18 cellular contexts compared by ENCODE assay signal in genomic region chr10:119535310-119535709, GRCh38. TPM values are rescaled to one million over a fixed set of nuclear protein-coding genes. Genes with fewer than 3 reads are reported as not detected.
DNase-seq lines count a peak whose midpoint lies in the region; ATAC-seq and TF ChIP-seq lines count a peak whose summit lies in the region.
"Had no signal": no experiment of that assay in that cellular context is flagged by ENCODE, and none has a peak within 500 bp of the region (broad histone marks: within the 10 kb centered on the region; RNA-seq: fewer than 3 reads in every experiment).

No MANE protein-coding gene starts in this region.

- H3K4me3 Mint-ChIP-seq in activated CD4-positive, alpha-beta T cell treated with anti-CD3 and anti-CD28 coated beads for 36 hours, result peak overlapping the region; percentile 8

- H3K27me3 ChIP-seq in osteoblast (ENCODE audit: insufficient read depth, low read length) (no peaks in the 10 kb centered on the region), left lung (no peaks in the 10 kb centered on the region)
- H3K27me3 ChIP-seq: ovary, uterus had no signal

- H3K79me2 ChIP-seq in osteoblast (ENCODE audit: insufficient read depth, low read length), result peaks cover 67% of the 10 kb centered on the region

- H3K27ac ChIP-seq in osteoblast (ENCODE audit: low read depth, low read length), result no peak overlapping the region
- H3K27ac ChIP-seq in left lung, result no peak overlapping the region
- H3K27ac ChIP-seq: A549, HL-60, KMS-11, ovary, PC-9 had no signal

- H3K4me3 ChIP-seq in osteoblast (ENCODE audit: insufficient read depth, low read length) (no peak overlapping the region), left lung (no peak overlapping the region)
- H3K4me3 ChIP-seq: A549, ovary, PC-9, uterus had no signal

- H3K36me3 ChIP-seq in osteoblast (ENCODE audit: insufficient read depth, low read length) (no peaks in the 10 kb centered on the region), left lung (no peaks in the 10 kb centered on the region)
- H3K36me3 ChIP-seq: ovary, uterus had no signal

- H3K36me3 Mint-ChIP-seq in activated CD4-positive, alpha-beta T cell treated with anti-CD3 and anti-CD28 coated beads for 36 hours (ENCODE audit: low read depth), result peaks cover 45% of the 10 kb centered on the region
- H3K36me3 Mint-ChIP-seq in activated naive CD4-positive, alpha-beta T cell treated with anti-CD3 and anti-CD28 coated beads, Interleukin-2, amount 50 U/mL, for 72 hours, result peaks cover 17 to 28% of the 10 kb centered on the region in 2 donors

- H3K4me2 ChIP-seq in osteoblast (ENCODE audit: insufficient read depth, low read length), result no peak overlapping the region
- H3K4me2 ChIP-seq: A549, KMS-11, PC-9 had no signal

- no peaks in the 10 kb centered on the region for H3K9me3 Mint-ChIP-seq in activated CD4-positive, alpha-beta T cell treated with anti-CD3 and anti-CD28 coated beads for 36 hours (ENCODE audit: low read depth)
- H3K9me3 Mint-ChIP-seq in activated naive CD4-positive, alpha-beta T cell treated with anti-CD3 and anti-CD28 coated beads, Interleukin-2, amount 50 U/mL, for 72 hours, result no peaks in the 10 kb centered on the region

- POLR2A ChIA-PET in activated CD4-positive, alpha-beta T cell treated with anti-CD3 and anti-CD28 coated beads for 36 hours (lab: Charles Lee), result interaction anchor here (0.7 kb wide), 1 partner anchor 15 kb away, joined by 6 read pairs; no protein-coding TSS in a partner anchor

- intact Hi-C loops in activated CD4-positive, alpha-beta T cell treated with anti-CD3 and anti-CD28 coated beads for 36 hours (cut with DNase I, micrococcal nuclease), result no loop called here
- intact Hi-C loops in left lung (cut with DNase I), result no loop called here

- no peaks in the 10 kb centered on the region for H3K9me3 ChIP-seq in osteoblast (ENCODE audit: low read depth, low read length)
- H3K9me3 ChIP-seq in left lung, result no peaks in the 10 kb centered on the region
- H3K9me3 ChIP-seq: A549, ovary, uterus had no signal

- no peaks in the 10 kb centered on the region for H3K27me3 Mint-ChIP-seq in activated CD4-positive, alpha-beta T cell treated with anti-CD3 and anti-CD28 coated beads for 36 hours

- TF ChIP-seq CTCF in osteoblast (IDR thresholded peaks at IDR 0.05; ENCODE audit: extremely low read depth, low read depth, low read length), result no peak
- no peak for TF ChIP-seq CTCF in left lung (IDR thresholded peaks at IDR 0.05)

- no peak for DNase-seq in activated CD4-positive, alpha-beta T cell treated with anti-CD3 and anti-CD28 coated beads for 36 hours
- no peak for DNase-seq in activated CD4-positive, alpha-beta T cell treated with anti-CD3 and anti-CD28 coated beads, Interleukin-2, amount 50 U/mL, for 1 hour
- DNase-seq in GM03348 (ENCODE audit: low spot score) (peak; percentile 21), osteoblast (ENCODE audit: insufficient read length, low spot score, missing footprints) (peak; percentile 68), RPMI8226 (no peak), kidney tubule cell (ENCODE audit: low spot score) (no peak), left lung (no peak)
- no peak for DNase-seq in activated naive CD4-positive, alpha-beta T cell treated with anti-CD3 and anti-CD28 coated beads, Interleukin-2, amount 50 U/mL, for 72 hours (ENCODE audit: low spot score in 2 of 2)
- DNase-seq: aorta; NCI-H1092 treated with DMSO at 0.1 percent for 48 hours; NCI-H748 treated with DMSO at 0.1 percent for 48 hours; ovary; PC-9; stimulated activated naive CD4-positive, alpha-beta T cell treated with Interleukin-2 at 50 U/mL for 16 hours; uterus had no signal

- H3K27ac Mint-ChIP-seq in activated CD4-positive, alpha-beta T cell treated with anti-CD3 and anti-CD28 coated beads for 36 hours, result peak overlapping the region; percentile 87
- H3K27ac Mint-ChIP-seq in activated naive CD4-positive, alpha-beta T cell treated with anti-CD3 and anti-CD28 coated beads, Interleukin-2, amount 50 U/mL, for 72 hours, result peak overlapping the region; percentile 93 to 95

- peaks cover 87% of the 10 kb centered on the region for H3K4me1 Mint-ChIP-seq in activated CD4-positive, alpha-beta T cell treated with anti-CD3 and anti-CD28 coated beads for 36 hours

- H3K4me1 ChIP-seq in osteoblast (ENCODE audit: insufficient read depth, low read length) (peaks cover 15% of the 10 kb centered on the region), left lung (peaks cover 0 to 17% of the 10 kb centered on the region in 2 donors)
- H3K4me1 ChIP-seq: A549 had no signal

- CTCF ChIA-PET in activated CD4-positive, alpha-beta T cell treated with anti-CD3 and anti-CD28 coated beads for 36 hours (lab: Charles Lee), result interaction anchor here (0.8 to 2.5 kb wide), 3 partner anchors 10 to 41 kb away, joined by 3 to 12 read pairs (median 5); no protein-coding TSS in a partner anchor

- no peak for ATAC-seq in activated CD4-positive, alpha-beta T cell treated with anti-CD3 and anti-CD28 coated beads for 36 hours
- no peak for ATAC-seq in activated naive CD4-positive, alpha-beta T cell treated with anti-CD3 and anti-CD28 coated beads, Interleukin-2, amount 50 U/mL, for 72 hours
- ATAC-seq in left lung, result no peak
- ATAC-seq: A549 had no signal

- H4K20me1 ChIP-seq in osteoblast (ENCODE audit: insufficient read depth, low read length), result peaks cover 23% of the 10 kb centered on the region

- no peak overlapping the region for H2AFZ ChIP-seq in osteoblast (ENCODE audit: low read length)
- H2AFZ ChIP-seq: PC-9 had no signal

RNA-seq across cellular contexts. Expression of gene RGS10, which starts 7.2 kb away (rescaled TPM):
- total RNA-seq in activated CD4-positive, alpha-beta T cell treated with anti-CD3 and anti-CD28 coated beads for 36 hours, result 100 to 1,000 TPM; 186 to 191 TPM
- total RNA-seq in activated naive CD4-positive, alpha-beta T cell treated with anti-CD3 and anti-CD28 coated beads, Interleukin-2, amount 50 U/mL, for 72 hours, result 100 to 1,000 TPM; 183 to 251 TPM
- total RNA-seq in osteoblast (24.5 and 29.3 TPM in 2 replicates), left lung (10 to 100 TPM; 23.3 to 26.7 TPM)

Comparison
In these comparisons a context has a peak if more than half of its experiments do, and no peak if none do; other contexts are left out.
1. DNase-seq: peak in GM03348 (single experiment) and osteoblast (single experiment); none in activated CD4-positive, alpha-beta T cell treated with anti-CD3 and anti-CD28 coated beads for 36 hours (single experiment), activated CD4-positive, alpha-beta T cell treated with anti-CD3 and anti-CD28 coated beads, Interleukin-2, amount 50 U/mL, for 1 hour (single experiment), activated naive CD4-positive, alpha-beta T cell treated with anti-CD3 and anti-CD28 coated beads, Interleukin-2, amount 50 U/mL, for 72 hours (0 of 2), RPMI8226 (single experiment), kidney tubule cell (single experiment) and left lung (0 of 2).